ENCODE assay signal across 8 cellular contexts in genomic region chr1:151251656-151252470, GRCh38. TPM values are rescaled to one million over a fixed set of nuclear protein-coding genes. Genes with fewer than 3 reads are reported as not detected.
DNase-seq lines count a peak whose midpoint lies in the region; ATAC-seq and TF ChIP-seq lines count a peak whose summit lies in the region.

No MANE protein-coding gene starts in this region.

- peak; percentile 42 for DNase-seq in AG04450 (ENCODE audit: low read depth, low spot score)
- DNase-seq in GM19240 (ENCODE audit: insufficient read length, low spot score), result peak; percentile 37
- peak; percentile 93 for DNase-seq in NCI-H1694 (lab: John Stamatoyannopoulos, UW)
- peak; percentile 90 for DNase-seq in SW480 (ENCODE audit: low spot score)
- DNase-seq in amygdala (lab: John Stamatoyannopoulos, UW), result peak in 33 of 56 donors; percentile 1 to 84 (median 34)
- DNase-seq in right cardiac atrium, result peak in 2 of 3 donors; percentile 61 to 85
- peak; percentile 37 to 64 for DNase-seq in gastrocnemius medialis

- TF ChIP-seq CTCF in AG04450 (IDR thresholded peaks at IDR 0.05; ENCODE audit: low read depth, low read length) (peak; percentile 94), gastrocnemius medialis (IDR thresholded peaks at IDR 0.05 in 4 of 5, conservative IDR thresholded peaks at IDR 0.05 in 1 of 5) (peak; percentile 80 to 82 (median 81))

- POLR2A ChIA-PET in AG04450 (lab: Yijun Ruan, JAX), result interaction anchor here (0.6 kb wide), 1 partner anchor 144 kb away, joined by 4 read pairs; no protein-coding TSS in a partner anchor

- intact Hi-C loops in right cardiac atrium (cut with DNase I), result loop anchor here in 3 of 4 donors (2.0 to 5.0 kb wide), 2 partner anchors 55 kb away; partner anchors contain the start of gene PIP5K1A (in 2 of the 3)
- intact Hi-C loops in gastrocnemius medialis (cut with DNase I; ENCODE audit: low total_unique reads), result loop anchor here (1.0 to 10.0 kb wide), 2 partner anchors 54 to 247 kb away; partner anchors contain the start of genes MINDY1, PIP5K1A and PRUNE1

- 63% methylated on average over 16 of the region's 16 CpGs for WGBS in right cardiac atrium

- H3K4me3 ChIP-seq in AG04450 (ENCODE audit: low read depth, low read length) (no peak overlapping the region), right cardiac atrium (ENCODE audit: low read length) (no peak overlapping the region), gastrocnemius medialis (no peak overlapping the region)

- H3K36me3 ChIP-seq in gastrocnemius medialis, result peaks cover 0 to 29% of the 10 kb centered on the region in 2 donors

- in situ Hi-C loops in gastrocnemius medialis (cut with MboI; ENCODE audit: low sequenced_read_pairs in 4 of 4), result loop anchor here (5.0 to 10.0 kb wide), 2 partner anchors 55 to 57 kb away; partner anchors contain the start of genes PIP5K1A (in 4 of the 4) and VPS72 (in 1 of the 4)

- H3K27me3 ChIP-seq in AG04450 (ENCODE audit: control insufficient read depth, insufficient read depth, low read length) (no peaks in the 10 kb centered on the region), right cardiac atrium (ENCODE audit: control insufficient read depth, insufficient read depth) (no peaks in the 10 kb centered on the region), gastrocnemius medialis (no peaks in the 10 kb centered on the region)

- no peaks in the 10 kb centered on the region for H3K4me1 ChIP-seq in right cardiac atrium (ENCODE audit: control insufficient read depth, insufficient read depth, low read length)
- H3K4me1 ChIP-seq in gastrocnemius medialis, result peaks cover 15 to 19% of the 10 kb centered on the region in 2 donors

- H3K9me3 ChIP-seq in AG04450 (ENCODE audit: control insufficient read depth, insufficient read depth, low read length) (no peaks in the 10 kb centered on the region; the same call in 1 of the 2 replicates), right cardiac atrium (ENCODE audit: control insufficient read depth, low read length) (no peaks in the 10 kb centered on the region), gastrocnemius medialis (no peaks in the 10 kb centered on the region)

- ATAC-seq in right cardiac atrium (peak in 1 of 2 donors; percentile 38), gastrocnemius medialis (peak; percentile 20 to 40), GM21576 (IDR thresholded peaks at IDR 0.05; ENCODE audit: unreplicated experiment) (no peak)

- H3K27ac ChIP-seq in AG04450 (ENCODE audit: low read depth, low read length) (no peak overlapping the region), right cardiac atrium (ENCODE audit: low read length) (no peak overlapping the region), gastrocnemius medialis (peak overlapping the region in 1 of 4 donors; percentile 47)

- CTCF ChIA-PET in AG04450 (lab: Charles Lee), result interaction anchor here (0.6 to 5.1 kb wide), 29 partner anchors 9 to 227 kb away, joined by 3 to 32 read pairs (median 5); partner anchors contain the start of genes TMOD4 and VPS72

- TF ChIP-seq POLR2A in gastrocnemius medialis (IDR thresholded peaks at IDR 0.05), result no peak

RNA-seq across cellular contexts. Expression of gene PSMD4, which starts 2.7 kb away (rescaled TPM):
- polyA plus RNA-seq in AG04450 (2011; rRNA removed) (258 and 275 TPM in 2 replicates), right cardiac atrium (152 TPM)
- 227 and 254 TPM in 2 replicates for polyA minus RNA-seq in AG04450 (2011; rRNA and poly(A)+ RNA removed)
- total RNA-seq in right cardiac atrium (100 to 1,000 TPM; 134 to 163 (median 144) TPM), gastrocnemius medialis (100 to 1,000 TPM; 263 to 439 (median 340) TPM)

RNA-seq across cellular contexts. Expression of gene ZNF687, which starts 30.2 kb away (rescaled TPM):
- polyA plus RNA-seq in AG04450 (2011; rRNA removed), result 10.5 and 12.0 TPM in 2 replicates
- 28.0 and 37.7 TPM in 2 replicates for polyA minus RNA-seq in AG04450 (2011; rRNA and poly(A)+ RNA removed)
- 10 to 100 TPM; 12.4 to 15.0 (median 13.2) TPM for total RNA-seq in right cardiac atrium
- 8.6 TPM for polyA plus RNA-seq in right cardiac atrium
- total RNA-seq in gastrocnemius medialis, result 10 to 100 TPM; 11.9 to 19.6 (median 16.6) TPM

RNA-seq across cellular contexts. Expression of gene PIP5K1A, which starts 53.5 kb away (rescaled TPM):
- polyA plus RNA-seq in AG04450 (2011; rRNA removed), result 170 and 179 TPM in 2 replicates
- 186 and 203 TPM in 2 replicates for polyA minus RNA-seq in AG04450 (2011; rRNA and poly(A)+ RNA removed)
- 10 to 100 TPM; 33.7 to 50.7 (median 38.2) TPM for total RNA-seq in right cardiac atrium
- polyA plus RNA-seq in right cardiac atrium, result 20.4 TPM
- total RNA-seq in gastrocnemius medialis, result 10 to 100 TPM; 23.4 to 46.8 (median 36.9) TPM

Comparison
In these comparisons a context has a peak if more than half of its experiments do, and no peak if none do; other contexts are left out.
1. DNase-seq: peak in every context shown above with its lines; median percentile 93 in NCI-H1694; 90 in SW480; 73 in right cardiac atrium; 50 in gastrocnemius medialis; 42 in AG04450; 37 in GM19240; 34 in amygdala.